15 cellular contexts compared by ENCODE assay signal in the genomic region with DNA sequence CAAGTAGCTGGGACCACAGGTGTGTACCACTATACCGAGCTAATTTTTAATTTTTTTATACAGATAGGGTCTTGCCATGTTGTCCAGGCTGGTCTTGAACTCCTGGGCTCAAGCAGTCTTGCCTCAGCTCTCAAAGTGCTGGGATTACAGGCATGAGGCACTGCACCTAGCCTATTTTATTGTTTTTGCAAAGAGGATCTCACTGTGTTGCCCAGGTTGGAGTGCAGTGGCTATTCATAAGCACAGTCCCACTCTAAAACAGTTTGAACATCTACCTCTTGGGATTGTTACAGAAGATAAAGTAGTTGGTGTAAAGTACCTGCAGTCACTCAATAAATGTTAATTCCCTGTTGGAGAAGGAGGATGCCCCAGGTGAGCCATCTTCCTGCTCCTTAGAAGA. TPM values are rescaled to one million over a fixed set of nuclear protein-coding genes. Genes with fewer than 3 reads are reported as not detected.
A peak's percentile ranks its signal among the peaks of the same experiment; 100 is the strongest.
DNase-seq lines count a peak whose midpoint lies in the region; ATAC-seq and TF ChIP-seq lines count a peak whose summit lies in the region.
"Had no signal": no experiment of that assay in that cellular context is flagged by ENCODE, and none has a peak within 500 bp of the region (broad histone marks: within the 10 kb centered on the region; RNA-seq: fewer than 3 reads in every experiment).

No MANE protein-coding gene starts in this region.

- no peak for DNase-seq in activated naive CD8-positive, alpha-beta T cell treated with anti-CD3 and anti-CD28 coated beads for 36 hours
- DNase-seq in activated naive CD8-positive, alpha-beta T cell treated with anti-CD3 and anti-CD28 coated beads, Interleukin-2, amount 50 U/mL, for 24 hours, result no peak
- DNase-seq in stimulated activated naive B cell treated with anti-CD40 and anti-IgM and Interleukin-4, amounts not matched to agents 10 μg/mL and 1 μg/mL and 100 μg/mL, for 72 hours, result no peak
- DNase-seq in dorsolateral prefrontal cortex, result no peak
- DNase-seq: Calu3; CD8-positive, alpha-beta T cell; DMS79 treated with DMSO at 0.1 percent for 48 hours had no signal

- H3K4me3 ChIP-seq in dorsolateral prefrontal cortex, result no peak overlapping the region
- H3K4me3 ChIP-seq: BLaER1 treated with 17β-estradiol and CSF1 and Interleukin-3, amounts not matched to agents 10 nM and 100 nM; GM12878; HAP-1 had no signal

- H3K36me3 Mint-ChIP-seq in activated naive CD8-positive, alpha-beta T cell, result no peaks in the 10 kb centered on the region
- H3K36me3 Mint-ChIP-seq in activated naive CD8-positive, alpha-beta T cell treated with anti-CD3 and anti-CD28 coated beads for 36 hours, result peaks cover 24% of the 10 kb centered on the region
- H3K36me3 Mint-ChIP-seq in activated naive CD8-positive, alpha-beta T cell treated with anti-CD3 and anti-CD28 coated beads, Interleukin-2, amount 50 U/mL, for 24 hours (ENCODE audit: low read depth), result peaks cover 63% of the 10 kb centered on the region
- H3K36me3 Mint-ChIP-seq in stimulated activated naive B cell treated with anti-CD40 and anti-IgM and Interleukin-4, amounts not matched to agents 10 μg/mL and 1 μg/mL and 100 μg/mL, for 72 hours, result peaks cover 28 to 34% of the 10 kb centered on the region in 2 donors
- H3K36me3 Mint-ChIP-seq: IgD-negative memory B cell had no signal

- H3K4me3 Mint-ChIP-seq in activated naive CD8-positive, alpha-beta T cell, result no peak overlapping the region
- no peak overlapping the region for H3K4me3 Mint-ChIP-seq in activated naive CD8-positive, alpha-beta T cell treated with anti-CD3 and anti-CD28 coated beads for 36 hours
- no peak overlapping the region for H3K4me3 Mint-ChIP-seq in activated naive CD8-positive, alpha-beta T cell treated with anti-CD3 and anti-CD28 coated beads, Interleukin-2, amount 50 U/mL, for 24 hours
- no peak overlapping the region for H3K4me3 Mint-ChIP-seq in stimulated activated naive B cell treated with anti-CD40 and anti-IgM and Interleukin-4, amounts not matched to agents 10 μg/mL and 1 μg/mL and 100 μg/mL, for 72 hours
- H3K4me3 Mint-ChIP-seq: B cell; CD8-positive, alpha-beta T cell; IgD-negative memory B cell had no signal

- H3K27ac Mint-ChIP-seq in activated naive CD8-positive, alpha-beta T cell, result peak overlapping the region; percentile 22
- no peak overlapping the region for H3K27ac Mint-ChIP-seq in activated naive CD8-positive, alpha-beta T cell treated with anti-CD3 and anti-CD28 coated beads for 36 hours
- peak overlapping the region; percentile 39 for H3K27ac Mint-ChIP-seq in activated naive CD8-positive, alpha-beta T cell treated with anti-CD3 and anti-CD28 coated beads, Interleukin-2, amount 50 U/mL, for 24 hours
- H3K27ac Mint-ChIP-seq in stimulated activated naive B cell treated with anti-CD40 and anti-IgM and Interleukin-4, amounts not matched to agents 10 μg/mL and 1 μg/mL and 100 μg/mL, for 72 hours, result peak overlapping the region; percentile 14
- H3K27ac Mint-ChIP-seq: B cell; CD8-positive, alpha-beta T cell; IgD-negative memory B cell had no signal

- no peaks in the 10 kb centered on the region for H3K27me3 Mint-ChIP-seq in activated naive CD8-positive, alpha-beta T cell
- no peaks in the 10 kb centered on the region for H3K27me3 Mint-ChIP-seq in activated naive CD8-positive, alpha-beta T cell treated with anti-CD3 and anti-CD28 coated beads for 36 hours
- no peaks in the 10 kb centered on the region for H3K27me3 Mint-ChIP-seq in activated naive CD8-positive, alpha-beta T cell treated with anti-CD3 and anti-CD28 coated beads, Interleukin-2, amount 50 U/mL, for 24 hours
- no peaks in the 10 kb centered on the region for H3K27me3 Mint-ChIP-seq in stimulated activated naive B cell treated with anti-CD40 and anti-IgM and Interleukin-4, amounts not matched to agents 10 μg/mL and 1 μg/mL and 100 μg/mL, for 72 hours
- H3K27me3 Mint-ChIP-seq: B cell, IgD-negative memory B cell had no signal

- intact Hi-C loops in dorsolateral prefrontal cortex (cut with DNase I), result no loop called here

- no peak for ATAC-seq in activated naive CD8-positive, alpha-beta T cell treated with anti-CD3 and anti-CD28 coated beads, Interleukin-2, amount 50 U/mL, for 24 hours
- no peak for ATAC-seq in stimulated activated naive B cell treated with anti-CD40 and anti-IgM and Interleukin-4, amounts not matched to agents 10 μg/mL and 1 μg/mL and 100 μg/mL, for 72 hours (replicated peaks)
- no peak for ATAC-seq in GM19351 (IDR thresholded peaks at IDR 0.05; ENCODE audit: unreplicated experiment)
- ATAC-seq: CD8-positive, alpha-beta T cell; GM12878 had no signal

- H3K27ac ChIP-seq in dorsolateral prefrontal cortex, result no peak overlapping the region
- H3K27ac ChIP-seq: BLaER1 treated with 17β-estradiol and CSF1 and Interleukin-3, amounts not matched to agents 10 nM and 100 nM had no signal

- H3K9me3 Mint-ChIP-seq in activated naive CD8-positive, alpha-beta T cell (ENCODE audit: low read depth), result no peaks in the 10 kb centered on the region
- H3K9me3 Mint-ChIP-seq in activated naive CD8-positive, alpha-beta T cell treated with anti-CD3 and anti-CD28 coated beads for 36 hours, result no peaks in the 10 kb centered on the region
- no peaks in the 10 kb centered on the region for H3K9me3 Mint-ChIP-seq in activated naive CD8-positive, alpha-beta T cell treated with anti-CD3 and anti-CD28 coated beads, Interleukin-2, amount 50 U/mL, for 24 hours
- H3K9me3 Mint-ChIP-seq in stimulated activated naive B cell treated with anti-CD40 and anti-IgM and Interleukin-4, amounts not matched to agents 10 μg/mL and 1 μg/mL and 100 μg/mL, for 72 hours, result no peaks in the 10 kb centered on the region
- H3K9me3 Mint-ChIP-seq: CD8-positive, alpha-beta T cell; IgD-negative memory B cell had no signal

- H3K4me1 Mint-ChIP-seq in activated naive CD8-positive, alpha-beta T cell (ENCODE audit: low read depth), result peaks cover 14% of the 10 kb centered on the region
- peaks cover 11% of the 10 kb centered on the region for H3K4me1 Mint-ChIP-seq in activated naive CD8-positive, alpha-beta T cell treated with anti-CD3 and anti-CD28 coated beads for 36 hours
- peaks cover 9% of the 10 kb centered on the region for H3K4me1 Mint-ChIP-seq in activated naive CD8-positive, alpha-beta T cell treated with anti-CD3 and anti-CD28 coated beads, Interleukin-2, amount 50 U/mL, for 24 hours
- peaks cover 1 to 10% of the 10 kb centered on the region in 2 donors for H3K4me1 Mint-ChIP-seq in stimulated activated naive B cell treated with anti-CD40 and anti-IgM and Interleukin-4, amounts not matched to agents 10 μg/mL and 1 μg/mL and 100 μg/mL, for 72 hours

- TF ChIP-seq CTCF in dorsolateral prefrontal cortex (IDR thresholded peaks at IDR 0.05 in 54 of 56, conservative IDR thresholded peaks at IDR 0.05 in 2 of 56; ENCODE audit: low read depth in 1 of 56, partially characterized antibody in 56 of 56), result no peak

- H3K27me3 ChIP-seq in dorsolateral prefrontal cortex, result no peaks in the 10 kb centered on the region
- H3K27me3 ChIP-seq: BLaER1 treated with 17β-estradiol and CSF1 and Interleukin-3, amounts not matched to agents 10 nM and 100 nM had no signal

RNA-seq across cellular contexts. Expression of gene XRCC6, which starts 29.1 kb away (rescaled TPM):
- total RNA-seq in activated naive CD8-positive, alpha-beta T cell treated with anti-CD3 and anti-CD28 coated beads for 36 hours, result 100 to 1,000 TPM; 498 to 502 TPM
- 100 to 1,000 TPM in 115 of 120 experiments, 10 to 100 TPM in 5; 83.9 to 180 (median 142) TPM for total RNA-seq in dorsolateral prefrontal cortex

RNA-seq across cellular contexts. Expression of gene DESI1, which starts 29.4 kb away (rescaled TPM):
- 10 to 100 TPM; 67.0 to 78.8 TPM for total RNA-seq in activated naive CD8-positive, alpha-beta T cell treated with anti-CD3 and anti-CD28 coated beads for 36 hours
- 10 to 100 TPM; 45.7 to 64.7 (median 55.1) TPM for total RNA-seq in dorsolateral prefrontal cortex

RNA-seq across cellular contexts. Expression of gene SNU13, which starts 38.4 kb away (rescaled TPM):
- total RNA-seq in activated naive CD8-positive, alpha-beta T cell treated with anti-CD3 and anti-CD28 coated beads for 36 hours, result 100 to 1,000 TPM; 339 to 357 TPM
- 100 to 1,000 TPM; 110 to 337 (median 211) TPM for total RNA-seq in dorsolateral prefrontal cortex

RNA-seq across cellular contexts. Expression of gene MEI1, which starts 49.1 kb away (rescaled TPM):
- 10 to 100 TPM; 23.4 to 28.8 TPM for total RNA-seq in activated naive CD8-positive, alpha-beta T cell treated with anti-CD3 and anti-CD28 coated beads for 36 hours
- total RNA-seq in dorsolateral prefrontal cortex, result 1 to 10 TPM in 115 of 120 experiments, under 1 TPM in 4, not detected in 1; 0.61 to 9.7 (median 3.6) TPM
- total RNA-seq: H4 had no signal
